Comparison of ENCODE assay signal across 2 cellular contexts in genomic region chr11:74534216-74534615, GRCh38.
TF ChIP-seq lines count a peak whose summit lies in the region.

No MANE protein-coding gene starts in this region.

TF ChIP-seq in HepG2, 621 proteins besides CTCF, POLR2A, EP300 and RAD21:
- TF ChIP-seq ZNF225 (CRISPR knock-in tag; IDR thresholded peaks at IDR 0.05) (no peak), ZBTB37 (CRISPR knock-in tag; IDR thresholded peaks at IDR 0.05) (no peak), ISX (CRISPR knock-in tag; conservative IDR thresholded peaks at IDR 0.05) (no peak), ZNF460 (CRISPR knock-in tag; IDR thresholded peaks at IDR 0.05; ENCODE audit: borderline replicate concordance) (no peak), ZBTB7B (CRISPR knock-in tag; IDR thresholded peaks at IDR 0.05) (no peak), MAX (IDR thresholded peaks at IDR 0.05) (no peak), CENPX (CRISPR knock-in tag; IDR thresholded peaks at IDR 0.05) (no peak), ZNF670 (CRISPR knock-in tag; IDR thresholded peaks at IDR 0.05; ENCODE audit: borderline replicate concordance) (no peak), NR2C2 (CRISPR knock-in tag; IDR thresholded peaks at IDR 0.05; ENCODE audit: borderline replicate concordance) (no peak), ZBTB25 (CRISPR knock-in tag; IDR thresholded peaks at IDR 0.05) (no peak), ZMAT5 (CRISPR knock-in tag; IDR thresholded peaks at IDR 0.05; ENCODE audit: borderline replicate concordance, low read depth) (no peak), ZNF441 (CRISPR knock-in tag; IDR thresholded peaks at IDR 0.05; ENCODE audit: borderline replicate concordance) (no peak), FLYWCH1 (CRISPR knock-in tag; IDR thresholded peaks at IDR 0.05) (no peak), HOXA9 (CRISPR knock-in tag; IDR thresholded peaks at IDR 0.05; ENCODE audit: borderline replicate concordance) (no peak), HNRNPK (IDR thresholded peaks at IDR 0.05; ENCODE audit: low read depth, low read length, poor library complexity, severe bottlenecking) (no peak), HOMEZ (CRISPR knock-in tag; IDR thresholded peaks at IDR 0.05; ENCODE audit: low read depth) (no peak), PHB2 (IDR thresholded peaks at IDR 0.05; ENCODE audit: partially characterized antibody) (no peak), RXRB (CRISPR knock-in tag; IDR thresholded peaks at IDR 0.05; ENCODE audit: borderline replicate concordance) (no peak), ZBTB38 (CRISPR knock-in tag; IDR thresholded peaks at IDR 0.05) (no peak)

TF ChIP-seq in SK-N-SH, 30 proteins besides CTCF, POLR2A, EP300 and RAD21:
- no peak for TF ChIP-seq RXRA (IDR thresholded peaks at IDR 0.05; ENCODE audit: borderline replicate concordance, low read depth)
- no peak for TF ChIP-seq POLR2AphosphoS5 (IDR thresholded peaks at IDR 0.05; ENCODE audit: low read depth, low read length)
- no peak for TF ChIP-seq TEAD4 (IDR thresholded peaks at IDR 0.05; ENCODE audit: borderline replicate concordance, insufficient read depth)
- TF ChIP-seq GABPA (IDR thresholded peaks at IDR 0.05; ENCODE audit: low read depth), result no peak
TF ChIP-seq in SK-N-SH: peak in this region for 0.
